ENCODE assay signal across 1 cellular context in the genomic region with DNA sequence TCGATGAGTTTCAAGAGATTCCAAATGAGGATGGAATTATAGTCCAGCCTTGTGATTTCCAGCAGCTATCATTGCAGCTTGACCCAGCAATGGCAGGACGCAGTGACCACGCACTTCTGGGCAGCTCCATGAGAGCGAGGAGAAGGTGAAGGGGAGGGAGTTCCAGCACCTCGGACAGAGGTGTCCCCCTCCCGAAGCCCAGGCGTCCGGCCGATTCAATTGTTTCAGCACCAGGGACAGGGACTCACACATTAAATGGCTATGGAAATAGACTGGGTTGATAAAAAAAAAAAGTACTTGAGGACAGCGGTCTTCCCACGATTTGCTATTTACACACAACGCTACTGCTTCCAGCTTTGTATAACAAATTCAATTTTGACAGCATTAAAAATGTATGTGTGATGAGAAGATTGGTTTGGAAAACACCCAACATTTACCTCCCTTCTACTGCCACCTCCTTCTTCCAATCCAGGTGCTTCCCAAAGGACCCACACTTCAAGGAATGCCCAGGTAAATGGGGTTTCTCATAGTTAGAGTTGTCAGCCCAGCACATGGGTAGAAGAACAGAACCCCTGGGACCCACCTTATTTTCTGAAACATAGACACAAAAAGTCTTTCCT.
TF ChIP-seq lines count a peak whose summit lies in the region.

No MANE protein-coding gene starts in this region.

TF ChIP-seq in HepG2, 621 proteins besides CTCF, POLR2A, EP300 and RAD21 (continued from another document and continues in another):
- TF ChIP-seq, protein P1, sequence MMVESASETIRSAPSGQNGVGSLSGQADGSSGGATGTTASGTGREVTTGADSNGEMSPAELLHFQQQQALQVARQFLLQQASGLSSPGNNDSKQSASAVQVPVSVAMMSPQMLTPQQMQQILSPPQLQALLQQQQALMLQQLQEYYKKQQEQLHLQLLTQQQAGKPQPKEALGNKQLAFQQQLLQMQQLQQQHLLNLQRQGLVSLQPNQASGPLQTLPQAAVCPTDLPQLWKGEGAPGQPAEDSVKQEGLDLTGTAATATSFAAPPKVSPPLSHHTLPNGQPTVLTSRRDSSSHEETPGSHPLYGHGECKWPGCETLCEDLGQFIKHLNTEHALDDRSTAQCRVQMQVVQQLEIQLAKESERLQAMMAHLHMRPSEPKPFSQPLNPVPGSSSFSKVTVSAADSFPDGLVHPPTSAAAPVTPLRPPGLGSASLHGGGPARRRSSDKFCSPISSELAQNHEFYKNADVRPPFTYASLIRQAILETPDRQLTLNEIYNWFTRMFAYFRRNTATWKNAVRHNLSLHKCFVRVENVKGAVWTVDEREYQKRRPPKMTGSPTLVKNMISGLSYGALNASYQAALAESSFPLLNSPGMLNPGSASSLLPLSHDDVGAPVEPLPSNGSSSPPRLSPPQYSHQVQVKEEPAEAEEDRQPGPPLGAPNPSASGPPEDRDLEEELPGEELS (CRISPR knock-in tag; IDR thresholded peaks at IDR 0.05) = peak; percentile 71
- TF ChIP-seq ZNF362 (CRISPR knock-in tag; IDR thresholded peaks at IDR 0.05; ENCODE audit: borderline replicate concordance) (peak; percentile 29; the same call in 1 of the 2 replicates), ZSCAN21 (CRISPR knock-in tag; IDR thresholded peaks at IDR 0.05; ENCODE audit: borderline replicate concordance) (peak; percentile 91), KAT8 (CRISPR knock-in tag; IDR thresholded peaks at IDR 0.05) (peak; percentile 79), ZNF629 (CRISPR knock-in tag; conservative IDR thresholded peaks at IDR 0.05) (peak; percentile 29; the same call in 1 of the 2 replicates), PBX3 (CRISPR knock-in tag; IDR thresholded peaks at IDR 0.05; ENCODE audit: borderline replicate concordance) (peak; percentile 98), ZNF430 (CRISPR knock-in tag; IDR thresholded peaks at IDR 0.05) (peak; percentile 97), ZIK1 (CRISPR knock-in tag; IDR thresholded peaks at IDR 0.05; ENCODE audit: borderline replicate concordance, low read depth) (peak; percentile 97), ONECUT2 (CRISPR knock-in tag; IDR thresholded peaks at IDR 0.05) (peak; percentile 70), TBX2 (CRISPR knock-in tag; IDR thresholded peaks at IDR 0.05; ENCODE audit: borderline replicate concordance) (peak; percentile 76; the same call in 1 of the 2 replicates), PAWR (CRISPR knock-in tag; IDR thresholded peaks at IDR 0.05; ENCODE audit: borderline replicate concordance) (no peak), ZFP36 (IDR thresholded peaks at IDR 0.05; ENCODE audit: borderline replicate concordance, low read depth, low read length, partially characterized antibody) (no peak), SIX4 (CRISPR knock-in tag; IDR thresholded peaks at IDR 0.05) (peak; percentile 81), SUZ12 (IDR thresholded peaks at IDR 0.05; ENCODE audit: low read depth, low read length) (no peak), ZNF451 (CRISPR knock-in tag; IDR thresholded peaks at IDR 0.05) (peak; percentile 83), HOXA3 (CRISPR knock-in tag; IDR thresholded peaks at IDR 0.05) (peak; percentile 73), CSRNP1 (CRISPR knock-in tag; IDR thresholded peaks at IDR 0.05) (peak; percentile 76; the same call in 1 of the 2 replicates), ZMAT3 (CRISPR knock-in tag; conservative IDR thresholded peaks at IDR 0.05) (peak; percentile 98), ZGPAT (CRISPR knock-in tag; IDR thresholded peaks at IDR 0.05) (peak; percentile 53; the same call in 1 of the 2 replicates), SNRNP70 (IDR thresholded peaks at IDR 0.05; ENCODE audit: low read depth, low read length) (no peak), ZSCAN30 (CRISPR knock-in tag; IDR thresholded peaks at IDR 0.05) (peak; percentile 93; the same call in 1 of the 2 replicates), HIVEP1 (CRISPR knock-in tag; IDR thresholded peaks at IDR 0.05) (no peak), CERS6 (CRISPR knock-in tag; IDR thresholded peaks at IDR 0.05) (peak; percentile 92), ZFP1 (CRISPR knock-in tag; IDR thresholded peaks at IDR 0.05) (peak; percentile 88; the same call in 1 of the 2 replicates), SIX1 (CRISPR knock-in tag; IDR thresholded peaks at IDR 0.05; ENCODE audit: borderline replicate concordance) (peak; percentile 61; the same call in 1 of the 2 replicates), NAIF1 (CRISPR knock-in tag; IDR thresholded peaks at IDR 0.05; ENCODE audit: borderline replicate concordance) (peak; percentile 87; the same call in 1 of the 2 replicates), NFIC (IDR thresholded peaks at IDR 0.05; ENCODE audit: low read length) (no peak), REPIN1 (CRISPR knock-in tag; IDR thresholded peaks at IDR 0.05; ENCODE audit: borderline replicate concordance, low read depth) (peak; percentile 73; the same call in 1 of the 2 replicates), ZNF496 (CRISPR knock-in tag; IDR thresholded peaks at IDR 0.05; ENCODE audit: insufficient replicate concordance) (no peak), RBM22 (optimal IDR thresholded peaks at IDR 0.05; ENCODE audit: low read length) (no peak), GATAD2A (CRISPR knock-in tag; IDR thresholded peaks at IDR 0.05) (peak; percentile 25; the same call in 1 of the 2 replicates), BATF2 (CRISPR knock-in tag; IDR thresholded peaks at IDR 0.05) (peak; percentile 79; the same call in 1 of the 2 replicates), FOXP1 (IDR thresholded peaks at IDR 0.05) (no peak), FOXP1 (CRISPR knock-in tag; IDR thresholded peaks at IDR 0.05) (0 out of 2 replicates have a peak, but pooled peaks have one; percentile 34), ZNF34 (CRISPR knock-in tag; IDR thresholded peaks at IDR 0.05; ENCODE audit: borderline replicate concordance) (no peak), MXD3 (CRISPR knock-in tag; IDR thresholded peaks at IDR 0.05) (peak; percentile 98), ZNF552 (CRISPR knock-in tag; IDR thresholded peaks at IDR 0.05; ENCODE audit: borderline replicate concordance) (peak; percentile 93), CHCHD3 (CRISPR knock-in tag; IDR thresholded peaks at IDR 0.05) (peak; percentile 87; the same call in 1 of the 2 replicates), TOE1 (CRISPR knock-in tag; IDR thresholded peaks at IDR 0.05) (peak; percentile 93), ZNF746 (CRISPR knock-in tag; IDR thresholded peaks at IDR 0.05) (peak; percentile 71), NFYB (CRISPR knock-in tag; IDR thresholded peaks at IDR 0.05) (peak; percentile 28; the same call in 1 of the 2 replicates), ARNTL (CRISPR knock-in tag; IDR thresholded peaks at IDR 0.05) (peak; percentile 81; the same call in 1 of the 2 replicates), ISX (CRISPR knock-in tag; conservative IDR thresholded peaks at IDR 0.05) (peak; percentile 99), NR3C1 (CRISPR knock-in tag; IDR thresholded peaks at IDR 0.05) (no peak), ZNF7 (CRISPR knock-in tag; IDR thresholded peaks at IDR 0.05) (peak; percentile 81), AHR (CRISPR knock-in tag; IDR thresholded peaks at IDR 0.05) (peak; percentile 97)
- TF ChIP-seq, protein P2, sequence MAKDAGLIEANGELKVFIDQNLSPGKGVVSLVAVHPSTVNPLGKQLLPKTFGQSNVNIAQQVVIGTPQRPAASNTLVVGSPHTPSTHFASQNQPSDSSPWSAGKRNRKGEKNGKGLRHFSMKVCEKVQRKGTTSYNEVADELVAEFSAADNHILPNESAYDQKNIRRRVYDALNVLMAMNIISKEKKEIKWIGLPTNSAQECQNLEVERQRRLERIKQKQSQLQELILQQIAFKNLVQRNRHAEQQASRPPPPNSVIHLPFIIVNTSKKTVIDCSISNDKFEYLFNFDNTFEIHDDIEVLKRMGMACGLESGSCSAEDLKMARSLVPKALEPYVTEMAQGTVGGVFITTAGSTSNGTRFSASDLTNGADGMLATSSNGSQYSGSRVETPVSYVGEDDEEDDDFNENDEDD (CRISPR knock-in tag; IDR thresholded peaks at IDR 0.05; ENCODE audit: borderline replicate concordance) = peak; percentile 36; the same call in 1 of the 2 replicates
- TF ChIP-seq, protein P3, sequence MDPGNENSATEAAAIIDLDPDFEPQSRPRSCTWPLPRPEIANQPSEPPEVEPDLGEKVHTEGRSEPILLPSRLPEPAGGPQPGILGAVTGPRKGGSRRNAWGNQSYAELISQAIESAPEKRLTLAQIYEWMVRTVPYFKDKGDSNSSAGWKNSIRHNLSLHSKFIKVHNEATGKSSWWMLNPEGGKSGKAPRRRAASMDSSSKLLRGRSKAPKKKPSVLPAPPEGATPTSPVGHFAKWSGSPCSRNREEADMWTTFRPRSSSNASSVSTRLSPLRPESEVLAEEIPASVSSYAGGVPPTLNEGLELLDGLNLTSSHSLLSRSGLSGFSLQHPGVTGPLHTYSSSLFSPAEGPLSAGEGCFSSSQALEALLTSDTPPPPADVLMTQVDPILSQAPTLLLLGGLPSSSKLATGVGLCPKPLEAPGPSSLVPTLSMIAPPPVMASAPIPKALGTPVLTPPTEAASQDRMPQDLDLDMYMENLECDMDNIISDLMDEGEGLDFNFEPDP (CRISPR knock-in tag; conservative IDR thresholded peaks at IDR 0.05) = peak; percentile 94; the same call in 1 of the 2 replicates
- TF ChIP-seq, protein P4, sequence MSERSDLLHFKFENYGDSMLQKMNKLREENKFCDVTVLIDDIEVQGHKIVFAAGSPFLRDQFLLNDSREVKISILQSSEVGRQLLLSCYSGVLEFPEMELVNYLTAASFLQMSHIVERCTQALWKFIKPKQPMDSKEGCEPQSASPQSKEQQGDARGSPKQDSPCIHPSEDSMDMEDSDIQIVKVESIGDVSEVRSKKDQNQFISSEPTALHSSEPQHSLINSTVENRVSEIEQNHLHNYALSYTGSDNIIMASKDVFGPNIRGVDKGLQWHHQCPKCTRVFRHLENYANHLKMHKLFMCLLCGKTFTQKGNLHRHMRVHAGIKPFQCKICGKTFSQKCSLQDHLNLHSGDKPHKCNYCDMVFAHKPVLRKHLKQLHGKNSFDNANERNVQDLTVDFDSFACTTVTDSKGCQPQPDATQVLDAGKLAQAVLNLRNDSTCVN (CRISPR knock-in tag; IDR thresholded peaks at IDR 0.05; ENCODE audit: borderline replicate concordance) = peak; percentile 96
